20 cellular contexts compared by ENCODE assay signal in the genomic region with DNA sequence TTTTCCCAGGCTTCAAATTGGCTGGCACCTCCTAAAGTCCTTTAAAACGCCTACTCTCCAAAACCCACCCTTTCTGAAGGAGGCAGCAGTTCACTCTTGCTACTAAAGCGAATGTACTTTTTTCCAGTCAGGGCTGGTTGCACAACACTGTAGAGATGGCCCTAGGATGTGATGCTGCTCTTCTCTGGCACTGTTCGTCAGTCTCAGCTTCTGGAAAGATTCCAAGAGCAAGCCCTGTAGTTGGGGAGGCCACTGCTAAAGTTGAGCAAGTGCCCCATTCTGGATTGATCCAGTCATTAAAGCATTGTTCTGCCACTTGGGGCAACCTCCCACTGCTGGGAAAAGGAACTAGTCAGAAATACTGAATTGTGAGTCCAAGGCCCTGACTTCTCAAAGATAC. TPM values are rescaled to one million over a fixed set of nuclear protein-coding genes. Genes with fewer than 3 reads are reported as not detected.
A peak's percentile ranks its signal among the peaks of the same experiment; 100 is the strongest.
DNase-seq lines count a peak whose midpoint lies in the region; ATAC-seq and TF ChIP-seq lines count a peak whose summit lies in the region.
"Had no signal": no experiment of that assay in that cellular context is flagged by ENCODE, and none has a peak within 500 bp of the region (broad histone marks: within the 10 kb centered on the region; RNA-seq: fewer than 3 reads in every experiment).

No MANE protein-coding gene starts in this region.

- no peak for DNase-seq in Right ventricle myocardium superior
- no peak for DNase-seq in right atrium auricular region (ENCODE audit: low spot score)
- DNase-seq in fibroblast of gingiva (ENCODE audit: low read depth): peak; percentile 69
- DNase-seq in lung (ENCODE audit: low spot score): no peak
- no peak for DNase-seq in suprapubic skin (ENCODE audit: low spot score in 2 of 2)
- no peak for DNase-seq in activated naive CD4-positive, alpha-beta T cell (lab: John Stamatoyannopoulos, UW)
- no peak for DNase-seq in WERI-Rb-1
- DNase-seq: activated CD4-positive, alpha-beta T cell treated with anti-CD3 and anti-CD28 coated beads for 48 hours; CD8-positive, alpha-beta memory T cell; effector CD4-positive, alpha-beta T cell; glutamatergic neuron; KBM-7; NCI-H1694 treated with DMSO at 0.1 percent for 48 hours; NCI-H524; nephron progenitor cell; Peyer's patch; small intestine; stimulated activated naive CD4-positive, alpha-beta T cell treated with Interleukin-2 at 50 U/mL for 16 hours had no signal

- H3K36me3 ChIP-seq in right atrium auricular region (peaks cover 88% of the 10 kb centered on the region), lung (ENCODE audit: control insufficient read depth in 2 of 2, insufficient read depth in 2 of 2, low read length in 2 of 2) (peaks cover 16 to 38% of the 10 kb centered on the region in 2 donors), suprapubic skin (peaks cover 79% of the 10 kb centered on the region), WERI-Rb-1 (peaks cover 42% of the 10 kb centered on the region)

- intact Hi-C loops in Right ventricle myocardium superior (cut with DNase I): no loop called here

- H3K4me1 ChIP-seq in right atrium auricular region (peaks cover 0 to 33% of the 10 kb centered on the region in 2 donors), lung (ENCODE audit: control insufficient read depth in 2 of 2, insufficient read depth in 2 of 2, low read length in 2 of 2) (peaks cover 0 to 5% of the 10 kb centered on the region in 2 donors), suprapubic skin (peaks cover 8% of the 10 kb centered on the region)
- H3K4me1 ChIP-seq: ascending aorta had no signal

- WGBS in lung, 2 donors: 62 to 70% methylated on average over 3 of the region's 3 CpGs
- WGBS in suprapubic skin: 51% methylated on average over 3 of the region's 3 CpGs

- no peak for TF ChIP-seq POLR2A in suprapubic skin (IDR thresholded peaks at IDR 0.05)

- no peaks in the 10 kb centered on the region for H3K27me3 ChIP-seq in right atrium auricular region
- no peaks in the 10 kb centered on the region for H3K27me3 ChIP-seq in lung (ENCODE audit: control insufficient read depth, insufficient read depth)
- H3K27me3 ChIP-seq in suprapubic skin: no peaks in the 10 kb centered on the region
- H3K27me3 ChIP-seq in WERI-Rb-1 (ENCODE audit: insufficient read depth, low read depth, severe bottlenecking): no peaks in the 10 kb centered on the region
- H3K27me3 ChIP-seq: ascending aorta, Peyer's patch had no signal

- peak overlapping the region in 1 of 2 donors; percentile 52 for H3K27ac ChIP-seq in right atrium auricular region
- H3K27ac ChIP-seq in lung (ENCODE audit: low read depth in 1 of 2, low read length in 1 of 2): peak overlapping the region; percentile 46 to 56
- H3K27ac ChIP-seq in suprapubic skin: peak overlapping the region; percentile 33
- H3K27ac ChIP-seq in WERI-Rb-1: no peak overlapping the region
- H3K27ac ChIP-seq: ascending aorta, Peyer's patch had no signal

- H3K4me3 ChIP-seq in right atrium auricular region: no peak overlapping the region
- no peak overlapping the region for H3K4me3 ChIP-seq in lung
- H3K4me3 ChIP-seq in suprapubic skin: no peak overlapping the region
- H3K4me3 ChIP-seq in WERI-Rb-1 (ENCODE audit: low read depth, low read length): no peak overlapping the region
- H3K4me3 ChIP-seq: ascending aorta, Peyer's patch had no signal

- ATAC-seq in Right ventricle myocardium superior (ENCODE audit: poor library complexity) (peak; percentile 58), lung (ENCODE audit: insufficient read depth, low FRiP score) (no peak)
- ATAC-seq in activated CD4-positive, CD25-positive, alpha-beta regulatory T cell treated with anti-CD3 and anti-CD28 coated beads, Interleukin-2, amount 50 U/mL, for 24 hours: no peak

- no peaks in the 10 kb centered on the region for H3K9me3 ChIP-seq in right atrium auricular region
- H3K9me3 ChIP-seq in lung (ENCODE audit: control insufficient read depth in 2 of 2, insufficient read depth in 1 of 2, low read length in 1 of 2): no peaks in the 10 kb centered on the region
- H3K9me3 ChIP-seq in suprapubic skin: no peaks in the 10 kb centered on the region
- no peaks in the 10 kb centered on the region for H3K9me3 ChIP-seq in WERI-Rb-1 (ENCODE audit: severe bottlenecking)
- H3K9me3 ChIP-seq: ascending aorta, Peyer's patch had no signal

- no peak for TF ChIP-seq EP300 in suprapubic skin (IDR thresholded peaks at IDR 0.05)

- TF ChIP-seq CTCF in right atrium auricular region (IDR thresholded peaks at IDR 0.05): no peak
- TF ChIP-seq CTCF in lung (IDR thresholded peaks at IDR 0.05; ENCODE audit: control extremely low read depth, extremely low read depth): no peak
- TF ChIP-seq CTCF in suprapubic skin (IDR thresholded peaks at IDR 0.05): no peak
- TF ChIP-seq CTCF in WERI-Rb-1 (IDR thresholded peaks at IDR 0.05; ENCODE audit: low read depth, low read length): no peak

RNA-seq across cellular contexts. Expression of a gene that starts 28.5 kb away (rescaled TPM):
- 2.6 TPM for total RNA-seq in Right ventricle myocardium superior
- 1 to 10 TPM; 1.0 to 1.7 TPM for total RNA-seq in right atrium auricular region
- under 1 TPM; 0.63 to 0.98 TPM for total RNA-seq in lung
- polyA plus RNA-seq in lung: under 1 TPM; 0.54 to 0.55 TPM
- total RNA-seq in suprapubic skin: 1 to 10 TPM; 1.1 to 3.8 (median 1.5) TPM
- polyA plus RNA-seq: CD8-positive, alpha-beta memory T cell had no signal
